Comparison of ENCODE assay signal across 17 cellular contexts in the genomic region with DNA sequence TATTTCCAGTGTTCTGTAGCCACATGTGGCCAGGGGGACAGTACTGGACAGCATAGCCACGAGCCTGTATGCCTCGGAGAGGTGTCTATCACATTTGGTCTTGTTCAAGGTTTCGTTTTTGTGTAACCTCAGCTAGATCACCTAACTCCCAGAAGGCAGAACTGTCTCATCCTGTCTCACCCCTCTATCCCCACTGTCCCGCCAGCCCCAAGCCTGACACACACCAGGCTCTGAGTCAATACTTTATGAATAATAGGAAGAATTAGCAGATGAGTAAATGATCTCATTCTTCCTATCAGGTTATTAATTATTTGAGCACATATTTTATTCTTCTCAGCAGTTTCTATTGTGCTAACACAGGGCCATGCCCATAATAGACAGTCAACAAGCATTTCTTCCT.
DNase-seq lines count a peak whose midpoint lies in the region; ATAC-seq and TF ChIP-seq lines count a peak whose summit lies in the region.
"Had no signal": no experiment of that assay in that cellular context is flagged by ENCODE, and none has a peak within 500 bp of the region (broad histone marks: within the 10 kb centered on the region; RNA-seq: fewer than 3 reads in every experiment).

No MANE protein-coding gene starts in this region.

- H3K4me1 Mint-ChIP-seq in neural progenitor cell = peaks cover 29% of the 10 kb centered on the region

- CTCF ChIA-PET in PC-3 (lab: Charles Lee) = no interaction called here

- no peaks in the 10 kb centered on the region for H3K9me2 ChIP-seq in PC-3 (replicated peaks; ENCODE audit: low read length)

- H3K4me3 Mint-ChIP-seq in neural progenitor cell = no peak overlapping the region

- H2AFZ ChIP-seq in PC-3 (ENCODE audit: low read length) (peak overlapping the region; percentile 35; the same call in 1 of the 2 replicates), neural progenitor cell (replicated peaks) (no peak overlapping the region)

- POLR2A ChIA-PET in PC-3 (lab: Charles Lee; ENCODE audit: unreplicated experiment) = no interaction called here

- DNase-seq in ELR (ENCODE audit: low read depth) = peak; percentile 56
- peak; percentile 35 for DNase-seq in PC-3
- DNase-seq in neural progenitor cell (ENCODE audit: low spot score) = no peak
- DNase-seq in AG20443 (ENCODE audit: low spot score) = no peak
- DNase-seq in cerebellar cortex (ENCODE audit: low spot score) = no peak
- no peak for DNase-seq in effector CD8-positive, alpha-beta T cell (lab: John Stamatoyannopoulos, UW)
- no peak for DNase-seq in NCI-H1092 treated with DMSO at 0.1 percent for 48 hours (lab: John Stamatoyannopoulos, UW)
- DNase-seq: AML-193; DMS79 treated with DMSO at 0.1 percent for 48 hours; NCI-H1694 treated with DMSO at 0.1 percent for 48 hours; NCI-H510A; NCI-H748 treated with DMSO at 0.1 percent for 48 hours; NK-92 treated with Interleukin-12 subunit alpha and Interleukin-12 subunit beta, amount 100 ng/mL, for 24 hours; SHP77 treated with DMSO at 0.1 percent for 48 hours had no signal

- no peaks in the 10 kb centered on the region for H4K20me1 ChIP-seq in PC-3 (ENCODE audit: low read length)
- H4K20me1 ChIP-seq in neural progenitor cell (ENCODE audit: low read depth) = no peaks in the 10 kb centered on the region

- H3K4me2 ChIP-seq in PC-3 (ENCODE audit: low read length) (peak overlapping the region; percentile 44; the same call in 1 of the 2 replicates), neural progenitor cell (no peak overlapping the region)

- no peaks in the 10 kb centered on the region for H3K36me3 Mint-ChIP-seq in neural progenitor cell

- peaks cover 8% of the 10 kb centered on the region for H3K27me3 Mint-ChIP-seq in neural progenitor cell (ENCODE audit: insufficient read depth, low read depth)

- no peak overlapping the region for H3K4me3 ChIP-seq in PC-3 (ENCODE audit: low read length)
- no peak overlapping the region for H3K4me3 ChIP-seq in neural progenitor cell
- H3K4me3 ChIP-seq: K562 had no signal

- ATAC-seq in PC-3 = peak; percentile 84
- peak; percentile 31 for ATAC-seq in esophagus mucosa
- ATAC-seq: K562 had no signal

- no peaks in the 10 kb centered on the region for H3K9me3 Mint-ChIP-seq in neural progenitor cell

- TF ChIP-seq CTCF in PC-3 (conservative IDR thresholded peaks at IDR 0.05; ENCODE audit: low read depth, low read length) = no peak
- no peak for TF ChIP-seq CTCF in neural progenitor cell (IDR thresholded peaks at IDR 0.05)

- H3K36me3 ChIP-seq in PC-3 (ENCODE audit: low read depth, low read length) = no peaks in the 10 kb centered on the region
- H3K36me3 ChIP-seq in neural progenitor cell = no peaks in the 10 kb centered on the region

- H3K27ac ChIP-seq in PC-3 (ENCODE audit: low read length) = no peak overlapping the region
- no peak overlapping the region for H3K27ac ChIP-seq in neural progenitor cell
- H3K27ac ChIP-seq: C4-2B had no signal

- H3K27me3 ChIP-seq in PC-3 (ENCODE audit: low read length) (no peaks in the 10 kb centered on the region), neural progenitor cell (no peaks in the 10 kb centered on the region)

- H3K79me2 ChIP-seq in PC-3 (ENCODE audit: low read length) = no peaks in the 10 kb centered on the region
- H3K79me2 ChIP-seq in neural progenitor cell (ENCODE audit: low read depth) = no peaks in the 10 kb centered on the region

- no peaks in the 10 kb centered on the region for H3K9me3 ChIP-seq in PC-3 (ENCODE audit: low read length)
- no peaks in the 10 kb centered on the region for H3K9me3 ChIP-seq in neural progenitor cell (ENCODE audit: low read depth)

- peak overlapping the region; percentile 12 for H3K27ac Mint-ChIP-seq in neural progenitor cell

- no peaks in the 10 kb centered on the region for H3F3A ChIP-seq in PC-3 (ENCODE audit: low read length, unreplicated experiment)
- H3F3A ChIP-seq in neural progenitor cell (ENCODE audit: low read depth) = peaks cover 5% of the 10 kb centered on the region

- intact Hi-C loops in PC-3 (cut with micrococcal nuclease) = no loop called here

- no TSS peak for BruUV-seq in PC-3 (replicated peaks; lab: Mats Ljungman, UMichigan)

- H3K9ac ChIP-seq in PC-3 (ENCODE audit: low read length) = no peak overlapping the region
- H3K9ac ChIP-seq in neural progenitor cell = no peak overlapping the region

- H3K4me1 ChIP-seq in PC-3 (ENCODE audit: insufficient read depth, low read length) (peaks cover 13% of the 10 kb centered on the region), neural progenitor cell (peaks cover 25% of the 10 kb centered on the region)

Comparison
In these comparisons a context has a peak if more than half of its experiments do, and no peak if none do; other contexts are left out.
1. DNase-seq: peak in ELR (single experiment) and PC-3 (single experiment); none in neural progenitor cell (single experiment), AG20443 (single experiment), cerebellar cortex (single experiment), effector CD8-positive, alpha-beta T cell (single experiment) and NCI-H1092 treated with DMSO at 0.1 percent for 48 hours (single experiment).